Comparison of ENCODE assay signal across 8 cellular contexts in genomic region chr6:31546339-31546961, GRCh38. TPM values are rescaled to one million over a fixed set of nuclear protein-coding genes. Genes with fewer than 3 reads are reported as not detected.
DNase-seq lines count a peak whose midpoint lies in the region; ATAC-seq and TF ChIP-seq lines count a peak whose summit lies in the region.

Gene ATP6V1G2 (minus strand): TSS chr6:31546608. CDS start chr6:31546559, 49 bp downstream.

- CTCF ChIA-PET in AG04450 (lab: Charles Lee), result interaction anchor here (0.6 to 14.1 kb wide), 18 partner anchors 15 to 649 kb away, joined by 3 to 388 read pairs (median 4); partner anchors contain the start of genes EHMT2, GPANK1, LTB and NCR3
- CTCF ChIA-PET in activated CD8-positive, alpha-beta T cell treated with anti-CD3 and anti-CD28 coated beads for 36 hours (lab: Charles Lee), result interaction anchor here (0.5 to 56.2 kb wide), 17 partner anchors 10 to 192 kb away, joined by 3 to 2542 read pairs (median 3); partner anchors contain the start of genes APOM, BAG6, LST1 and LTA

- peak within 1 kb of the TSS; percentile 80 for H3K4me3 Mint-ChIP-seq in activated CD8-positive, alpha-beta T cell treated with anti-CD3 and anti-CD28 coated beads for 36 hours

- peak; percentile 99 for TF ChIP-seq CTCF in AG04450 (IDR thresholded peaks at IDR 0.05; ENCODE audit: low read depth, low read length)
- TF ChIP-seq CTCF in activated CD8-positive, alpha-beta T cell treated with anti-CD3 and anti-CD28 coated beads for 36 hours (IDR thresholded peaks at IDR 0.05), result peak; percentile 96
- peak; percentile 92 for TF ChIP-seq CTCF in lower lobe of right lung (IDR thresholded peaks at IDR 0.05)

- H3K27me3 Mint-ChIP-seq in activated CD8-positive, alpha-beta T cell treated with anti-CD3 and anti-CD28 coated beads for 36 hours, result no peaks in the 10 kb centered on the region

- H3K9me3 Mint-ChIP-seq in activated CD8-positive, alpha-beta T cell treated with anti-CD3 and anti-CD28 coated beads for 36 hours, result no peaks in the 10 kb centered on the region

- peaks cover 27% of the 10 kb centered on the region for H3K36me3 ChIP-seq in lower lobe of right lung

- ATAC-seq in GM18868 (IDR thresholded peaks at IDR 0.05; ENCODE audit: unreplicated experiment) (peak; percentile 53), lower lobe of right lung (peak; percentile 85 to 88)
- ATAC-seq in activated CD8-positive, alpha-beta T cell treated with anti-CD3 and anti-CD28 coated beads for 36 hours, result peak; percentile 75

- H3K27ac Mint-ChIP-seq in activated CD8-positive, alpha-beta T cell treated with anti-CD3 and anti-CD28 coated beads for 36 hours, result peak within 1 kb of the TSS; percentile 80

- H3K4me1 ChIP-seq in lower lobe of right lung, result peaks cover 38% of the 10 kb centered on the region

- peak; percentile 86 for DNase-seq in AG04450 (ENCODE audit: low read depth, low spot score)
- peak; percentile 82 for DNase-seq in HS-27A (ENCODE audit: low read depth)
- peak; percentile 97 for DNase-seq in NCI-H82 treated with DMSO at 0.1 percent for 48 hours (lab: John Stamatoyannopoulos, UW; ENCODE audit: unreplicated experiment)
- DNase-seq in activated CD8-positive, alpha-beta T cell treated with anti-CD3 and anti-CD28 coated beads for 36 hours, result peak; percentile 95
- peak; percentile 93 for DNase-seq in ecto neural progenitor cell (ENCODE audit: low spot score)
- DNase-seq in lower lobe of right lung, result peak; percentile 88
- peak; percentile 73 to 92 (median 73) for DNase-seq in stimulated activated CD4-positive, alpha-beta T cell treated with anti-CD3 and anti-CD28 coated beads, TNF-alpha, amount 100 ng/mL, for 24 hours (ENCODE audit: low read depth in 3 of 3)

- intact Hi-C loops in activated CD8-positive, alpha-beta T cell treated with anti-CD3 and anti-CD28 coated beads for 36 hours (cut with micrococcal nuclease), result loop anchor here (5.0 to 10.0 kb wide), 3 partner anchors 36 to 188 kb away; partner anchors contain the start of genes C6orf47, CLIC1, CSNK2B and GPANK1
- intact Hi-C loops in lower lobe of right lung (cut with DNase I), result loop anchor here (10.0 kb wide), 1 partner anchor 48 kb away; the partner anchor contains the start of gene NCR3

- H3K27me3 ChIP-seq in AG04450 (ENCODE audit: control insufficient read depth, insufficient read depth, low read length), result no peaks in the 10 kb centered on the region
- no peaks in the 10 kb centered on the region for H3K27me3 ChIP-seq in lower lobe of right lung (ENCODE audit: low read depth)

- H3K36me3 Mint-ChIP-seq in activated CD8-positive, alpha-beta T cell treated with anti-CD3 and anti-CD28 coated beads for 36 hours (ENCODE audit: low read depth), result peaks cover 19% of the 10 kb centered on the region

- H3K27ac ChIP-seq in AG04450 (ENCODE audit: low read depth, low read length) (peak within 1 kb of the TSS; percentile 52), lower lobe of right lung (peak within 1 kb of the TSS; percentile 89)

- H3K9me3 ChIP-seq in AG04450 (ENCODE audit: control insufficient read depth, insufficient read depth, low read length) (peaks cover 3% of the 10 kb centered on the region; the same call in 1 of the 2 replicates), lower lobe of right lung (no peaks in the 10 kb centered on the region)

- H3K4me3 ChIP-seq in AG04450 (ENCODE audit: low read depth, low read length) (peak within 1 kb of the TSS; percentile 75), lower lobe of right lung (peak within 1 kb of the TSS; percentile 57)

- peaks cover 38% of the 10 kb centered on the region for H3K4me1 Mint-ChIP-seq in activated CD8-positive, alpha-beta T cell treated with anti-CD3 and anti-CD28 coated beads for 36 hours (ENCODE audit: low read depth)

- POLR2A ChIA-PET in AG04450 (lab: Yijun Ruan, JAX), result interaction anchor here (0.7 to 2.7 kb wide), 3 partner anchors 20 to 281 kb away, joined by 4 to 17 read pairs (median 6); partner anchors contain the start of gene HSPA1B
- POLR2A ChIA-PET in activated CD8-positive, alpha-beta T cell treated with anti-CD3 and anti-CD28 coated beads for 36 hours (lab: Charles Lee), result interaction anchor here (0.9 to 5.0 kb wide), 11 partner anchors 30 to 76 kb away, joined by 3 to 57 read pairs (median 4); partner anchors contain the start of genes LST1, LTB, MICB and NCR3

RNA-seq across cellular contexts. Expression of gene ATP6V1G2, which starts in this region (rescaled TPM):
- polyA plus RNA-seq in AG04450 (2011; rRNA removed), result 12.5 and 14.6 TPM in 2 replicates
- 2.8 and 5.7 TPM in 2 replicates for polyA minus RNA-seq in AG04450 (2011; rRNA and poly(A)+ RNA removed)
- total RNA-seq in activated CD8-positive, alpha-beta T cell treated with anti-CD3 and anti-CD28 coated beads for 36 hours, result 1 to 10 TPM in 1 of 2 experiments, under 1 TPM in 1; 0.86 to 1.1 TPM
- total RNA-seq in lower lobe of right lung, result 1.6 TPM

Comparison
In these comparisons a context has a peak if more than half of its experiments do, and no peak if none do; other contexts are left out.
1. Peak in every context shown above with its lines: DNase-seq, ATAC-seq, H3K4me3 ChIP-seq and H3K27ac ChIP-seq.